Comparison of ENCODE assay signal across 26 cellular contexts in genomic region chr7:23941551-23941950, GRCh38.
DNase-seq lines count a peak whose midpoint lies in the region; ATAC-seq, FAIRE-seq and TF ChIP-seq lines count a peak whose summit lies in the region.
"Had no signal": no experiment of that assay in that cellular context is flagged by ENCODE, and none has a peak within 500 bp of the region (broad histone marks: within the 10 kb centered on the region; RNA-seq: fewer than 3 reads in every experiment).

No MANE protein-coding gene starts in this region.

- CTCF ChIA-PET in mammary epithelial cell (lab: Charles Lee; ENCODE audit: low non-redundant PET), result no interaction called here
- CTCF ChIA-PET in MCF 10A (lab: Yijun Ruan, JAX), result interaction anchor here (0.7 kb wide), 1 partner anchor 250 kb away, joined by 3 read pairs; no protein-coding TSS in a partner anchor

- ATAC-seq in GM21825 (IDR thresholded peaks at IDR 0.05; ENCODE audit: unreplicated experiment), result no peak
- ATAC-seq: A549; CD8-positive, alpha-beta T cell; GM12878 had no signal

- no peak overlapping the region for H3K9ac ChIP-seq in mammary epithelial cell (ENCODE audit: insufficient read depth, low read length)
- H3K9ac ChIP-seq in mesenchymal stem cell (ENCODE audit: low read length), result no peak overlapping the region
- H3K9ac ChIP-seq: BLaER1 treated with 17β-estradiol and CSF1 and Interleukin-3, amounts not matched to agents 10 nM and 100 nM had no signal

- no peak overlapping the region for H2BK120ac ChIP-seq in mesenchymal stem cell (ENCODE audit: low read depth, low read length)

- no peak overlapping the region for H2BK5ac ChIP-seq in mesenchymal stem cell (ENCODE audit: low read depth, low read length, poor library complexity, severe bottlenecking)

- no peak overlapping the region for H2AK5ac ChIP-seq in mesenchymal stem cell (ENCODE audit: low read length, severe bottlenecking)

- POLR2A ChIA-PET in MCF 10A (lab: Yijun Ruan, JAX), result no interaction called here

- H3K4me2 ChIP-seq in mammary epithelial cell (ENCODE audit: insufficient read depth, low read depth, low read length) (no peak overlapping the region), mesenchymal stem cell (ENCODE audit: low read length, poor library complexity, severe bottlenecking) (no peak overlapping the region)
- H3K4me2 ChIP-seq: A549 had no signal

- no peak overlapping the region for H3K18ac ChIP-seq in mesenchymal stem cell (ENCODE audit: low read depth in 1 of 2, low read length in 2 of 2)

- peaks cover 1% of the 10 kb centered on the region for H3K9me3 Mint-ChIP-seq in MCF 10A (ENCODE audit: unreplicated experiment)

- no peak overlapping the region for H3K27ac Mint-ChIP-seq in MCF 10A (ENCODE audit: low read depth, unreplicated experiment)
- H3K27ac Mint-ChIP-seq: B cell; CD4-positive, alpha-beta T cell; CD8-positive, alpha-beta T cell had no signal

- H3K23ac ChIP-seq in mesenchymal stem cell (ENCODE audit: low read length in 2 of 2), result no peak overlapping the region

- no peak overlapping the region for H2BK15ac ChIP-seq in mesenchymal stem cell (ENCODE audit: low read depth, poor library complexity, severe bottlenecking)

- DNase-seq in mammary epithelial cell, result peak; percentile 32
- no peak for DNase-seq in MCF 10A (ENCODE audit: unreplicated experiment)
- peak; percentile 67 for DNase-seq in bronchial epithelial cell (ENCODE audit: low read depth)
- peak; percentile 19 for DNase-seq in mesenchymal stem cell
- no peak for DNase-seq in D721Med (ENCODE audit: insufficient read length, low spot score)
- DNase-seq: AML-193; Caco-2; Calu3; CD4-positive, alpha-beta T cell; CD8-positive, alpha-beta T cell; DMS 273 treated with DMSO at 0.1 percent for 48 hours; DMS153; DMS53; DMS79; DND-41; GDM1 had no signal

- H3K27ac ChIP-seq in mammary epithelial cell (ENCODE audit: insufficient read depth, low read depth, low read length) (no peak overlapping the region), mesenchymal stem cell (ENCODE audit: low read length, poor library complexity, severe bottlenecking) (no peak overlapping the region)
- H3K27ac ChIP-seq: 22Rv1; A549; BLaER1 treated with 17β-estradiol and CSF1 and Interleukin-3, amounts not matched to agents 10 nM and 100 nM; C4-2B had no signal

- 50% methylated on average over 1 of the region's 1 CpG for WGBS in mammary epithelial cell (ENCODE audit: low coverage, missing lambda C conversion rate)
- WGBS in mesenchymal stem cell, result 92% methylated on average over 1 of the region's 1 CpG

- H3K27me3 Mint-ChIP-seq in MCF 10A (ENCODE audit: insufficient read depth, unreplicated experiment), result no peaks in the 10 kb centered on the region

- no peaks in the 10 kb centered on the region for H3K79me1 ChIP-seq in mesenchymal stem cell (replicated peaks; ENCODE audit: low read length, poor library complexity, severe bottlenecking)

- H3K4me1 Mint-ChIP-seq in MCF 10A (ENCODE audit: insufficient read depth, unreplicated experiment), result no peaks in the 10 kb centered on the region
- H3K4me1 Mint-ChIP-seq: B cell had no signal

- no peak overlapping the region for H4K91ac ChIP-seq in mesenchymal stem cell (ENCODE audit: low read length)

- no peak overlapping the region for H3K4me3 ChIP-seq in mammary epithelial cell (replicated peaks in 1 of 3; ENCODE audit: insufficient read depth in 1 of 3, low read depth in 2 of 3, low read length in 3 of 3)
- no peak overlapping the region for H3K4me3 ChIP-seq in bronchial epithelial cell (ENCODE audit: low read depth, low read length)
- H3K4me3 ChIP-seq in mesenchymal stem cell (ENCODE audit: insufficient read depth in 1 of 2, low read depth in 1 of 2, low read length in 2 of 2), result no peak overlapping the region
- H3K4me3 ChIP-seq: A549; BLaER1 treated with 17β-estradiol and CSF1 and Interleukin-3, amounts not matched to agents 10 nM and 100 nM; GM12878 had no signal

- BruUV-seq in mammary epithelial cell (replicated peaks; lab: Mats Ljungman, UMichigan) (no TSS peak), MCF 10A (replicated peaks; lab: Mats Ljungman, UMichigan) (no TSS peak)

- no peaks in the 10 kb centered on the region for H3K27me3 ChIP-seq in mammary epithelial cell (ENCODE audit: insufficient read depth, low read length)
- H3K27me3 ChIP-seq in bronchial epithelial cell (ENCODE audit: control insufficient read depth, insufficient read depth, low read length), result no peaks in the 10 kb centered on the region
- no peaks in the 10 kb centered on the region for H3K27me3 ChIP-seq in mesenchymal stem cell (ENCODE audit: control insufficient read depth in 1 of 2, insufficient read depth in 1 of 2, low read length in 2 of 2)
- H3K27me3 ChIP-seq: BLaER1 treated with 17β-estradiol and CSF1 and Interleukin-3, amounts not matched to agents 10 nM and 100 nM had no signal

- H4K8ac ChIP-seq in mesenchymal stem cell (ENCODE audit: low read length), result no peak overlapping the region

- in situ Hi-C loops in mammary epithelial cell (cut with MboI; ENCODE audit: low sequenced_read_pairs in 2 of 2), result no loop called here

- no peak for FAIRE-seq in bronchial epithelial cell (lab: Jason Lieb, UNC)
- FAIRE-seq in D721Med (lab: Jason Lieb, UNC), result no peak
- FAIRE-seq: A549, GM12878, GM12892, GM18507, GM19239 had no signal

- H3K4ac ChIP-seq in mesenchymal stem cell (ENCODE audit: low read depth in 1 of 2, low read length in 2 of 2), result no peak overlapping the region

- H2AFZ ChIP-seq in mammary epithelial cell (ENCODE audit: low read depth, low read length) (no peak overlapping the region), mesenchymal stem cell (ENCODE audit: low read depth, low read length) (no peak overlapping the region)

- no peaks in the 10 kb centered on the region for H3K79me2 ChIP-seq in mammary epithelial cell (ENCODE audit: insufficient read depth, low read length)

- H3K36me3 Mint-ChIP-seq in MCF 10A (ENCODE audit: insufficient read depth, unreplicated experiment), result no peaks in the 10 kb centered on the region
- H3K36me3 Mint-ChIP-seq: CD8-positive, alpha-beta T cell had no signal

- intact Hi-C loops in mammary epithelial cell (cut with micrococcal nuclease) (no loop called here), MCF 10A (cut with micrococcal nuclease) (no loop called here)

- H3K14ac ChIP-seq in mesenchymal stem cell (ENCODE audit: low read length in 2 of 2), result no peak overlapping the region

- no peaks in the 10 kb centered on the region for H4K20me1 ChIP-seq in mammary epithelial cell (ENCODE audit: insufficient read depth, low read length)
- H4K20me1 ChIP-seq: BLaER1 treated with 17β-estradiol and CSF1 and Interleukin-3, amounts not matched to agents 10 nM and 100 nM had no signal

- H3K36me3 ChIP-seq in mammary epithelial cell (ENCODE audit: insufficient read depth, low read length) (no peaks in the 10 kb centered on the region), bronchial epithelial cell (ENCODE audit: control insufficient read depth, insufficient read depth, low read length) (no peaks in the 10 kb centered on the region), mesenchymal stem cell (ENCODE audit: control insufficient read depth in 1 of 2, insufficient read depth in 2 of 2, low read depth in 1 of 2, low read length in 2 of 2) (no peaks in the 10 kb centered on the region)
- H3K36me3 ChIP-seq: BLaER1 treated with 17β-estradiol and CSF1 and Interleukin-3, amounts not matched to agents 10 nM and 100 nM had no signal

- dilution Hi-C loops in mammary epithelial cell (cut with HindIII; ENCODE audit: low sequenced_read_pairs), result no loop called here

- H3K4me1 ChIP-seq in mammary epithelial cell (ENCODE audit: insufficient read depth, low read length), result no peaks in the 10 kb centered on the region
- no peaks in the 10 kb centered on the region for H3K4me1 ChIP-seq in mesenchymal stem cell (ENCODE audit: control insufficient read depth, insufficient read depth, low read depth, low read length)
- H3K4me1 ChIP-seq: A549, Caco-2 had no signal

- TF ChIP-seq CTCF in mammary epithelial cell (conservative IDR thresholded peaks at IDR 0.05 in 1 of 2, IDR thresholded peaks at IDR 0.05 in 1 of 2; ENCODE audit: extremely low read depth in 1 of 2, insufficient read depth in 1 of 2, low read depth in 1 of 2, low read length in 2 of 2) (no peak), MCF 10A (IDR thresholded peaks at IDR 0.05; ENCODE audit: unreplicated experiment) (no peak), bronchial epithelial cell (IDR thresholded peaks at IDR 0.05; ENCODE audit: insufficient read depth, low read length, severe bottlenecking) (no peak), D721Med (IDR thresholded peaks at IDR 0.05; ENCODE audit: insufficient read depth, missing control alignments) (no peak)

- H2BK12ac ChIP-seq in mesenchymal stem cell (ENCODE audit: low read length in 2 of 2), result no peak overlapping the region

- H3K9me3 ChIP-seq in mammary epithelial cell (replicated peaks; ENCODE audit: insufficient read depth, low read length) (no peaks in the 10 kb centered on the region), mesenchymal stem cell (ENCODE audit: control insufficient read depth, low read length) (peaks cover 23% of the 10 kb centered on the region)
- H3K9me3 ChIP-seq: A549 had no signal

- no peak overlapping the region for H3K4me3 Mint-ChIP-seq in MCF 10A (ENCODE audit: unreplicated experiment)
- H3K4me3 Mint-ChIP-seq: B cell; CD4-positive, alpha-beta T cell; CD8-positive, alpha-beta T cell had no signal

Comparison
In these comparisons a context has a peak if more than half of its experiments do, and no peak if none do; other contexts are left out.
1. DNase-seq: peak in mammary epithelial cell (single experiment), bronchial epithelial cell (single experiment) and mesenchymal stem cell (single experiment); none in MCF 10A (single experiment) and D721Med (single experiment).